ENCODE assay signal across 11 cellular contexts in the genomic region with DNA sequence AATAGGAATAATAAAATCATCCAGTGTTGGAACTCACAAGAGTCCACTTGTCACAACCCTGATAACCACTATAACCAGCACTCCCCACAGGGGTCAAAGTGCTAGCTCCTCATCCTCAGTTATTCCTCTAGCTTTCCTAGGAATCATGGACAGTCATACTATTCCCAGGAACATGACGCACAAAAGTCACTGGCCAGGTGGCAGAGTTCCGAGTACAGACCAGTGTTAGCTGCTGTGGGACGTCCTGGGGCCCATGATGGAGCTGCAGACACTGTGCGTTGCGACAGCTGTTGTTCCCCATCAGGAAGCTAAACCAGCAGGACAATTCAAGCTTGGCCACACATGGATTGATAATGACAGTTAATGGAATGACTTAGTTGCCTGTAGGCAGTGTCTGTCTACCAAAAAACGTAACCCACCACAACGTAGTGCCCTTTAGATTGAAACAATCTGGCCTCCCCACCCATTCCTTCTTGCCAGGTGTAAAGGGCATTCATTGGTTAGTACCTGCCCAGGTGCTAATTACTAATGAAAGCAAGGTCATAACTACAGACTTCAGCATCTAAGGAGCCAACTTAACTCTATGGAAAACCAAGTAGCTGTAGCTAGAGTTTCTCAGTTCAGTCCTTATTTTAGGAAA. TPM values are rescaled to one million over a fixed set of nuclear protein-coding genes. Genes with fewer than 3 reads are reported as not detected.
DNase-seq lines count a peak whose midpoint lies in the region; ATAC-seq, FAIRE-seq and TF ChIP-seq lines count a peak whose summit lies in the region.
"Had no signal": no experiment of that assay in that cellular context is flagged by ENCODE, and none has a peak within 500 bp of the region (broad histone marks: within the 10 kb centered on the region; RNA-seq: fewer than 3 reads in every experiment).

No MANE protein-coding gene starts in this region.

- H3K36me3 ChIP-seq in adrenal gland (replicated peaks in 1 of 2) (no peaks in the 10 kb centered on the region), HepG2 (replicated peaks in 1 of 2; ENCODE audit: control insufficient read depth in 1 of 2, insufficient read depth in 2 of 2, low read length in 2 of 2) (no peaks in the 10 kb centered on the region; a peak in 1 of 5 replicates), transverse colon (no peaks in the 10 kb centered on the region)

- DNase-seq in activated effector memory CD4-positive, alpha-beta T cell treated with anti-CD3 and anti-CD28 coated beads, Interleukin-2, amount 50 U/mL, for 16 hours: peak; percentile 60
- no peak for DNase-seq in activated effector memory CD4-positive, alpha-beta T cell treated with Interleukin-2 at 50 U/mL for 16 hours
- DNase-seq in adrenal gland (peak in 1 of 7 donors; percentile 74), HepG2 (ENCODE audit: low spot score) (no peak), transverse colon (peak; percentile 85), nucleus accumbens (lab: John Stamatoyannopoulos, UW) (no peak)
- DNase-seq in effector CD4-positive, alpha-beta T cell: no peak
- DNase-seq: activated naive CD4-positive, alpha-beta T cell; NCI-H1436 had no signal

- H3K27ac ChIP-seq in adrenal gland (peak overlapping the region in 4 of 5 donors; percentile 18 to 92 (median 65)), HepG2 (ENCODE audit: extremely low read length, insufficient read depth, low read length) (no peak overlapping the region), transverse colon (peak overlapping the region; percentile 75 to 84 (median 80))
- H3K27ac ChIP-seq: HL-60 had no signal

- FAIRE-seq in HepG2 (lab: Jason Lieb, UNC): no peak

- H4K20me1 ChIP-seq in HepG2 (ENCODE audit: insufficient read depth, low read length): peaks cover 17% of the 10 kb centered on the region

- TF ChIP-seq RAD21 in HepG2 (CRISPR knock-in tag; IDR thresholded peaks at IDR 0.05): no peak

- in situ Hi-C loops in HepG2 (cut with HindIII; ENCODE audit: extremely low pct_ligation_motif_present, low pct_unique_long_range_greater_than_20kb): no loop called here
- in situ Hi-C loops in transverse colon (cut with MboI; ENCODE audit: low pct_ligation_motif_present in 1 of 4, low pct_unique_long_range_greater_than_20kb in 1 of 4, low sequenced_read_pairs in 3 of 4): no loop called here

- intact Hi-C loops in adrenal gland (cut with DNase I) (no loop called here), HepG2 (cut with micrococcal nuclease; ENCODE audit: unreplicated experiment) (no loop called here), transverse colon (cut with DNase I; ENCODE audit: low total_unique reads) (no loop called here)

- no TSS peak for BruUV-seq in HepG2 (replicated peaks; lab: Mats Ljungman, UMichigan)

- 78 to 91% (median 85%) methylated on average over 6 to 7 of the region's 7 CpGs for WGBS in adrenal gland, 4 donors
- WGBS in HepG2 (ENCODE audit: low lambda C conversion rate): 96% methylated on average over 7 of the region's 7 CpGs
- WGBS in transverse colon (ENCODE audit: low coverage in 1 of 2), 2 donors: 47% methylated on average over 7 of the region's 7 CpGs; no CpG with 5 or more reads in 1 of the 2 donors

- H3K4me3 ChIP-seq in adrenal gland (no peak overlapping the region), HepG2 (replicated peaks in 1 of 3; ENCODE audit: insufficient read depth in 1 of 3, low read depth in 2 of 3, low read length in 3 of 3) (no peak overlapping the region), transverse colon (no peak overlapping the region)

- H3K27me3 ChIP-seq in adrenal gland (no peaks in the 10 kb centered on the region), HepG2 (ENCODE audit: control insufficient read depth in 1 of 2, insufficient read depth in 2 of 2, low read length in 2 of 2) (no peaks in the 10 kb centered on the region), transverse colon (no peaks in the 10 kb centered on the region)

- TF ChIP-seq POLR2A in adrenal gland (IDR thresholded peaks at IDR 0.05): no peak
- TF ChIP-seq POLR2A in HepG2 (IDR thresholded peaks at IDR 0.05; ENCODE audit: insufficient read depth in 1 of 2, low read depth in 2 of 2, low read length in 2 of 2): no peak
- peak; percentile 60 for TF ChIP-seq POLR2A in transverse colon (IDR thresholded peaks at IDR 0.05)

- H2AFZ ChIP-seq in HepG2 (ENCODE audit: low read length): no peak overlapping the region

- H3K4me1 ChIP-seq in adrenal gland (replicated peaks in 1 of 2) (peaks cover 70 to 88% of the 10 kb centered on the region in 2 donors), HepG2 (ENCODE audit: insufficient read depth, low read length) (peaks cover 73% of the 10 kb centered on the region), transverse colon (peaks cover 57 to 91% (median 81%) of the 10 kb centered on the region in 4 donors)

- TF ChIP-seq EP300 in HepG2 (IDR thresholded peaks at IDR 0.05; ENCODE audit: low read depth in 2 of 2, low read length in 2 of 2): no peak
- no peak for TF ChIP-seq EP300 in HepG2 (CRISPR knock-in tag; IDR thresholded peaks at IDR 0.05; ENCODE audit: borderline replicate concordance)
- TF ChIP-seq EP300 in transverse colon (IDR thresholded peaks at IDR 0.05; ENCODE audit: low read depth): no peak

- ATAC-seq in HepG2 (peak; percentile 24; the same call in 2 of the 3 replicates), HG03521 (IDR thresholded peaks at IDR 0.05; ENCODE audit: unreplicated experiment) (no peak)

- TF ChIP-seq CTCF in adrenal gland (IDR thresholded peaks at IDR 0.05): no peak
- TF ChIP-seq CTCF in HepG2 (CRISPR knock-in tag; IDR thresholded peaks at IDR 0.05): no peak
- TF ChIP-seq CTCF in transverse colon (IDR thresholded peaks at IDR 0.05): no peak

- H3K79me2 ChIP-seq in HepG2 (ENCODE audit: insufficient read depth, low read length): peaks cover 67% of the 10 kb centered on the region

- no peak overlapping the region for H3K4me2 ChIP-seq in HepG2 (ENCODE audit: low read depth, low read length)

- H3K9ac ChIP-seq in HepG2 (ENCODE audit: insufficient read depth, low read depth, low read length): no peak overlapping the region

- CTCF ChIA-PET in HepG2 (lab: Yijun Ruan, JAX; ENCODE audit: low intra/inter-chr PET ratio, low total read pairs): no interaction called here

- POLR2A ChIA-PET in HepG2 (lab: Yijun Ruan, JAX): interaction anchor here (1.1 to 1.2 kb wide), 2 partner anchors 10 to 16 kb away, joined by 3 to 4 read pairs; no protein-coding TSS in a partner anchor

- H3K9me3 ChIP-seq in adrenal gland (replicated peaks in 1 of 3) (no peaks in the 10 kb centered on the region), HepG2 (ENCODE audit: low read length) (no peaks in the 10 kb centered on the region), transverse colon (no peaks in the 10 kb centered on the region)

TF ChIP-seq in HepG2, 621 proteins besides CTCF, POLR2A, EP300 and RAD21:
- no peak for TF ChIP-seq HDAC1 (CRISPR knock-in tag; IDR thresholded peaks at IDR 0.05)
- TF ChIP-seq RELA (CRISPR knock-in tag; IDR thresholded peaks at IDR 0.05): no peak
- TF ChIP-seq HNF4A (CRISPR knock-in tag; IDR thresholded peaks at IDR 0.05): 0 out of 2 replicates have a peak, but pooled peaks have one; percentile 22

RNA-seq across cellular contexts. Expression of gene EZR, which starts 17.4 kb away (rescaled TPM):
- total RNA-seq in adrenal gland (100 to 1,000 TPM; 215 to 476 (median 409) TPM), HepG2 (2016; rRNA removed; fragmentation: Illumina TruSeq; extraction: Trizol) (60.3 and 75.7 TPM in 2 replicates), transverse colon (100 to 1,000 TPM; 149 to 430 (median 319) TPM)
- polyA plus RNA-seq in adrenal gland (100 to 1,000 TPM in 2 of 3 donors, 10 to 100 TPM in 1; 80.3 to 355 (median 132) TPM), HepG2 (2011; rRNA removed) (34.7 and 36.8 TPM in 2 replicates)
- total RNA-seq in HepG2 (2016; cell fraction: cytosol; rRNA removed; fragmentation: Illumina TruSeq; extraction: Trizol; ENCODE audit: low read depth): 8.6 and 10.8 TPM in 2 replicates
- total RNA-seq in HepG2 (2016; cell fraction: insoluble cytoplasmic fraction; rRNA removed; fragmentation: Illumina TruSeq; extraction: Trizol): 63.6 and 68.8 TPM in 2 replicates
- 21.2 and 23.3 TPM in 2 replicates for total RNA-seq in HepG2 (2016; cell fraction: membrane; rRNA removed; fragmentation: Illumina TruSeq; extraction: Trizol)
- total RNA-seq in HepG2 (2016; cell fraction: nucleus; rRNA removed; fragmentation: Illumina TruSeq; extraction: Trizol): 35.3 and 38.9 TPM in 2 replicates
- polyA plus RNA-seq in HepG2 (2011; cell fraction: cytosol; rRNA removed): 34.1 and 34.2 TPM in 2 replicates
- 25.0 and 25.8 TPM in 2 replicates for polyA plus RNA-seq in HepG2 (2011; cell fraction: nucleus; rRNA removed)
- 18.5 and 28.6 TPM in 2 replicates for polyA plus RNA-seq in HepG2 (2012)
- polyA plus RNA-seq in HepG2 (2016; cell fraction: cytosol; fragmentation: Illumina TruSeq; extraction: Trizol; ENCODE audit: low read depth): 5.0 and 5.1 TPM in 2 replicates
- 79.1 and 90.3 TPM in 2 replicates for polyA plus RNA-seq in HepG2 (2016; cell fraction: insoluble cytoplasmic fraction; fragmentation: Illumina TruSeq; extraction: Trizol; ENCODE audit: low read depth)
- polyA plus RNA-seq in HepG2 (2016; cell fraction: membrane; fragmentation: Illumina TruSeq; extraction: Trizol; ENCODE audit: low read depth): 12.2 TPM in 2 replicates
- polyA plus RNA-seq in HepG2 (2016; cell fraction: nucleus; fragmentation: Illumina TruSeq; extraction: Trizol; ENCODE audit: insufficient read depth, low read depth): 60.9 and 63.5 TPM in 2 replicates
- polyA minus RNA-seq in HepG2 (2011; rRNA and poly(A)+ RNA removed; ENCODE audit: low replicate concordance): 45.1 and 93.9 TPM in 2 replicates
- polyA minus RNA-seq in HepG2 (2011; cell fraction: cytosol; rRNA and poly(A)+ RNA removed): 28.8 and 29.4 TPM in 2 replicates
- 17.6 and 19.8 TPM in 2 replicates for polyA minus RNA-seq in HepG2 (2011; cell fraction: nucleus; rRNA and poly(A)+ RNA removed)

Comparison
In these comparisons a context has a peak if more than half of its experiments do, and no peak if none do; other contexts are left out.
1. DNase-seq: peak in activated effector memory CD4-positive, alpha-beta T cell treated with anti-CD3 and anti-CD28 coated beads, Interleukin-2, amount 50 U/mL, for 16 hours (single experiment) and transverse colon (single experiment); none in activated effector memory CD4-positive, alpha-beta T cell treated with Interleukin-2 at 50 U/mL for 16 hours (single experiment), HepG2 (single experiment), effector CD4-positive, alpha-beta T cell (single experiment) and nucleus accumbens (0 of 56).